In the genomic region with DNA sequence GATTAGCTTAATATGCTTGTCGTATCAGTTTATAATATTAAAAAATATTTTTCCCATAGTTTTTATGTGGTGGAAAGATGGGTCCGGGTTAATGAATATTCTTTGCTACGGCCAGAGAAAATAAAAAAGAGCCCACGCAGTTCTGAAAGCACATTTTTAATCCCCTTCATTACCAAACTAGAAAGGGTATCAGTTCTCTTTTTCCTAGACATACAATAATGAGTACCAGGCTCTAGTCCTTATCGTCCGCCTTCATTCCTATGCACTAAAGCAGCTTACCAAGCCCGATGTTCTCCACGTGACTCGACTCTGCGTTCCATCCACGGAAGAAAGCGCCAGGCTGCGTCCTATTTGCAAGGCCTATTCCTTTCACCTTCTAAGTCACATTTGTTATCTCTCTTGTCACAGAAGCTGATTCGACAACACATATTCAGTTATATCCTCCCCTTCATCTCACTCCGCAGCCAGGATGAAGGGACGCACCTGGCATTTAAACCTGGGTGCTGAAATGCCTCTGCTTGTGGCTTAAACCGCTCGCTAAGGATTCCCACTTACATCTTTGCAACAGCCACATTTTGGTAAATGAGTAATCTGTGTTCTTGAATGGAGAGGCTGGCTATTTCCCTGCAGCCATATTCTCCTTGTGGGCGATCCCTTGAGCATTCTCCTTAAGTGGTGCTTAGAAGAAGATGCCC, we compare ENCODE assay signal across 22 cellular contexts.
"Had no signal": no experiment of that assay in that cellular context is flagged by ENCODE, and none has a peak within 500 bp of the region (broad histone marks: within the 10 kb centered on the region; RNA-seq: fewer than 3 reads in every experiment).

No MANE protein-coding gene starts in this region.

- H3K27ac ChIP-seq: epithelial cell of prostate, gastrocnemius medialis, lower lobe of right lung, pancreas, right lobe of liver, suprapubic skin, thyroid gland had no signal

- DNase-seq: cortex of kidney; endodermal cell; foreskin fibroblast; gastrocnemius medialis; head of caudate nucleus; left ventricle myocardium superior; lower lobe of right lung; natural killer cell; occipital lobe; right lobe of liver; small intestine; stimulated activated CD4-positive, alpha-beta T cell treated with anti-CD3 and anti-CD28 coated beads, Interleukin-15, amount 100 ng/mL, for 24 hours; stimulated activated CD4-positive, alpha-beta T cell treated with anti-CD3 and anti-CD28 coated beads, Interleukin-2, amount 100 ng/mL, for 48 hours; stimulated activated naive B cell treated with anti-CD40 and anti-IgM and Interleukin-4, amounts not matched to agents 10 μg/mL and 1 μg/mL and 100 μg/mL, for 72 hours; stimulated activated naive CD8-positive, alpha-beta T cell treated with anti-CD3 and anti-CD28 coated beads, Interleukin-15, amount 100 ng/mL, for 72 hours; thyroid gland; trophoblast cell had no signal

- H3K27ac Mint-ChIP-seq: endodermal cell; natural killer cell; progenitor cell of endocrine pancreas; stimulated activated naive B cell treated with anti-CD40 and anti-IgM and Interleukin-4, amounts not matched to agents 10 μg/mL and 1 μg/mL and 100 μg/mL, for 72 hours; stimulated activated naive CD8-positive, alpha-beta T cell treated with anti-CD3 and anti-CD28 coated beads, Interleukin-15, amount 100 ng/mL, for 72 hours had no signal

- H3K4me1 Mint-ChIP-seq: natural killer cell had no signal

- H3K4me3 ChIP-seq: gastrocnemius medialis, lower lobe of right lung, pancreas, right lobe of liver, suprapubic skin, thyroid gland had no signal

- H3K27me3 Mint-ChIP-seq: progenitor cell of endocrine pancreas; stimulated activated naive B cell treated with anti-CD40 and anti-IgM and Interleukin-4, amounts not matched to agents 10 μg/mL and 1 μg/mL and 100 μg/mL, for 72 hours; stimulated activated naive CD8-positive, alpha-beta T cell treated with anti-CD3 and anti-CD28 coated beads, Interleukin-15, amount 100 ng/mL, for 72 hours had no signal

- H3K9me3 ChIP-seq: gastrocnemius medialis, lower lobe of right lung, pancreas, right lobe of liver, suprapubic skin, thyroid gland had no signal

- H3K27me3 ChIP-seq: gastrocnemius medialis, pancreas, right lobe of liver, suprapubic skin, thyroid gland had no signal

- H3K4me1 ChIP-seq: gastrocnemius medialis, lower lobe of right lung, pancreas, right lobe of liver, suprapubic skin, thyroid gland had no signal

- H3K36me3 Mint-ChIP-seq: natural killer cell; stimulated activated naive B cell treated with anti-CD40 and anti-IgM and Interleukin-4, amounts not matched to agents 10 μg/mL and 1 μg/mL and 100 μg/mL, for 72 hours had no signal

- H3K9me3 Mint-ChIP-seq: endodermal cell; natural killer cell; stimulated activated naive B cell treated with anti-CD40 and anti-IgM and Interleukin-4, amounts not matched to agents 10 μg/mL and 1 μg/mL and 100 μg/mL, for 72 hours; stimulated activated naive CD8-positive, alpha-beta T cell treated with anti-CD3 and anti-CD28 coated beads, Interleukin-15, amount 100 ng/mL, for 72 hours had no signal

- ATAC-seq: esophagus mucosa; gastrocnemius medialis; left ventricle myocardium superior; lower lobe of right lung; natural killer cell; pancreas; stimulated activated naive B cell treated with anti-CD40 and anti-IgM and Interleukin-4, amounts not matched to agents 10 μg/mL and 1 μg/mL and 100 μg/mL, for 72 hours; stimulated activated naive CD8-positive, alpha-beta T cell treated with anti-CD3 and anti-CD28 coated beads, Interleukin-15, amount 100 ng/mL, for 72 hours had no signal

- H3K36me3 ChIP-seq: gastrocnemius medialis, lower lobe of right lung, pancreas, right lobe of liver, suprapubic skin, thyroid gland had no signal

- H3K4me3 Mint-ChIP-seq: endodermal cell; natural killer cell; stimulated activated naive B cell treated with anti-CD40 and anti-IgM and Interleukin-4, amounts not matched to agents 10 μg/mL and 1 μg/mL and 100 μg/mL, for 72 hours; stimulated activated naive CD8-positive, alpha-beta T cell treated with anti-CD3 and anti-CD28 coated beads, Interleukin-15, amount 100 ng/mL, for 72 hours had no signal
